In genomic region chr4:2253160-2254084, GRCh38 we compare ENCODE assay signal across 11 cellular contexts. TPM values are rescaled to one million over a fixed set of nuclear protein-coding genes. Genes with fewer than 3 reads are reported as not detected.
DNase-seq lines count a peak whose midpoint lies in the region; ATAC-seq and TF ChIP-seq lines count a peak whose summit lies in the region.
"Had no signal": no experiment of that assay in that cellular context is flagged by ENCODE, and none has a peak within 500 bp of the region (broad histone marks: within the 10 kb centered on the region; RNA-seq: fewer than 3 reads in every experiment).

No MANE protein-coding gene starts in this region.

- H3K36me3 ChIP-seq in right lobe of liver = peaks cover 0 to 29% (median 6%) of the 10 kb centered on the region in 4 donors
- no peaks in the 10 kb centered on the region for H3K36me3 ChIP-seq in testis (ENCODE audit: low read depth, missing control alignments)

- H3K4me3 Mint-ChIP-seq in central memory CD8-positive, alpha-beta T cell = peak overlapping the region; percentile 23
- H3K4me3 Mint-ChIP-seq: activated T-helper 1 cell treated with anti-CD3 and anti-CD28 coated beads, Interleukin-12 subunit alpha, Interleukin-12 subunit beta, Interleukin-2, Interleukin-4 antibody, amounts not matched to agents 30 ng/mL and 10 ng/mL and 1 ng/mL, durations not matched to agents 14 hours and 24 hours and 36 hours had no signal

- H3K27ac Mint-ChIP-seq in central memory CD8-positive, alpha-beta T cell (ENCODE audit: low read depth) = peak overlapping the region; percentile 29
- H3K27ac Mint-ChIP-seq: activated T-helper 1 cell treated with anti-CD3 and anti-CD28 coated beads, Interleukin-12 subunit alpha, Interleukin-12 subunit beta, Interleukin-2, Interleukin-4 antibody, amounts not matched to agents 30 ng/mL and 10 ng/mL and 1 ng/mL, durations not matched to agents 14 hours and 24 hours and 36 hours had no signal

- no peak overlapping the region for H3K4me3 ChIP-seq in right lobe of liver
- no peak overlapping the region for H3K4me3 ChIP-seq in testis

- peaks cover 16% of the 10 kb centered on the region for H3K4me1 Mint-ChIP-seq in central memory CD8-positive, alpha-beta T cell

- intact Hi-C loops in right lobe of liver (cut with DNase I) (no loop called here), testis (cut with DNase I; ENCODE audit: low total_unique reads) (no loop called here)

- no peaks in the 10 kb centered on the region for H3K27me3 Mint-ChIP-seq in central memory CD8-positive, alpha-beta T cell

- TF ChIP-seq POLR2A in right lobe of liver (IDR thresholded peaks at IDR 0.05) (no peak), testis (IDR thresholded peaks at IDR 0.05) (no peak)

- no peak overlapping the region for H3K27ac ChIP-seq in right lobe of liver
- H3K27ac ChIP-seq in testis = no peak overlapping the region

- peaks cover 58% of the 10 kb centered on the region for H3K36me3 Mint-ChIP-seq in central memory CD8-positive, alpha-beta T cell (ENCODE audit: insufficient read depth)

- whole genome bisulfite sequencing in right lobe of liver (ENCODE audit: insufficient coverage, low coverage, low lambda C conversion rate, missing lambda C conversion rate) = 79% methylated on average over 15 of the region's 32 CpGs
- WGBS in testis, 2 donors = 73 to 85% methylated on average over 26 to 32 of the region's 32 CpGs

- H3K9me3 ChIP-seq in right lobe of liver = no peaks in the 10 kb centered on the region
- no peaks in the 10 kb centered on the region for H3K9me3 ChIP-seq in testis

- H3K9me3 Mint-ChIP-seq in central memory CD8-positive, alpha-beta T cell = no peaks in the 10 kb centered on the region
- H3K9me3 Mint-ChIP-seq: activated T-helper 1 cell treated with anti-CD3 and anti-CD28 coated beads, Interleukin-12 subunit alpha, Interleukin-12 subunit beta, Interleukin-2, Interleukin-4 antibody, amounts not matched to agents 30 ng/mL and 10 ng/mL and 1 ng/mL, durations not matched to agents 14 hours and 24 hours and 36 hours had no signal

- no peaks in the 10 kb centered on the region for H3K27me3 ChIP-seq in right lobe of liver
- no peaks in the 10 kb centered on the region for H3K27me3 ChIP-seq in testis

- TF ChIP-seq CTCF in right lobe of liver (IDR thresholded peaks at IDR 0.05) (no peak), testis (IDR thresholded peaks at IDR 0.05) (no peak)

- peak; percentile 0 for DNase-seq in activated CD4-positive, alpha-beta T cell treated with anti-CD3 and anti-CD28 coated beads for 48 hours
- DNase-seq in activated CD4-positive, alpha-beta T cell treated with anti-CD3 and anti-CD28 coated beads, Interleukin-2, amount 50 U/mL, for 1 hour = no peak
- peak; percentile 6 to 13 for DNase-seq in central memory CD8-positive, alpha-beta T cell (ENCODE audit: low spot score in 2 of 2)
- DNase-seq in right lobe of liver = peak in 2 of 3 donors; percentile 18 to 44
- DNase-seq in testis = peak; percentile 10
- no peak for DNase-seq in DMS114 treated with DMSO at 0.1 percent for 48 hours (lab: John Stamatoyannopoulos, UW; ENCODE audit: unreplicated experiment)
- DNase-seq: cerebellar nuclear complex, DMS153 had no signal

- H3K4me1 ChIP-seq in right lobe of liver (peaks cover 0 to 16% (median 0%) of the 10 kb centered on the region in 4 donors), testis (peaks cover 40% of the 10 kb centered on the region)

- ATAC-seq in central memory CD8-positive, alpha-beta T cell (replicated peaks; ENCODE audit: extremely low read depth, poor library complexity, severe bottlenecking) = no peak
- ATAC-seq in right lobe of liver (no peak), HG02610 (IDR thresholded peaks at IDR 0.05; ENCODE audit: unreplicated experiment) (no peak), GM18867 (IDR thresholded peaks at IDR 0.05; ENCODE audit: unreplicated experiment) (no peak)

RNA-seq across cellular contexts. Expression of gene MXD4, which starts 8.5 kb away (rescaled TPM):
- 10 to 100 TPM; 17.8 to 23.0 (median 19.7) TPM for total RNA-seq in right lobe of liver
- total RNA-seq in testis = 10 to 100 TPM; 73.8 to 76.4 TPM
- polyA plus RNA-seq in testis (ENCODE audit: insufficient read depth, low read depth, low replicate concordance) = 51.6 TPM

RNA-seq across cellular contexts. Expression of gene HAUS3, which starts 11.5 kb away (rescaled TPM):
- total RNA-seq in right lobe of liver (1 to 10 TPM; 3.5 to 5.1 (median 4.6) TPM), testis (10 to 100 TPM; 40.1 to 44.0 TPM)
- 13.8 TPM for polyA plus RNA-seq in testis (ENCODE audit: insufficient read depth, low read depth, low replicate concordance)

RNA-seq across cellular contexts. Expression of gene POLN, which starts 11.5 kb away (rescaled TPM):
- total RNA-seq in right lobe of liver (1 to 10 TPM in 4 of 6 experiments, under 1 TPM in 2; 0.87 to 2.5 (median 1.4) TPM), testis (10 to 100 TPM; 22.9 to 23.7 TPM)
- 12.2 TPM for polyA plus RNA-seq in testis (ENCODE audit: insufficient read depth, low read depth, low replicate concordance)

Comparison
In these comparisons a context has a peak if more than half of its experiments do, and no peak if none do; other contexts are left out.
1. DNase-seq: peak in activated CD4-positive, alpha-beta T cell treated with anti-CD3 and anti-CD28 coated beads for 48 hours (single experiment), central memory CD8-positive, alpha-beta T cell (2 of 2), right lobe of liver (2 of 3) and testis (single experiment); none in activated CD4-positive, alpha-beta T cell treated with anti-CD3 and anti-CD28 coated beads, Interleukin-2, amount 50 U/mL, for 1 hour (single experiment) and DMS114 treated with DMSO at 0.1 percent for 48 hours (single experiment).
2. RNA of gene HAUS3, which starts 11.5 kb away (total RNA-seq): 40.1 to 44.0 TPM in testis; 3.5 to 5.1 TPM in right lobe of liver; every median in the first group is over 4 times any median in the second.
3. RNA of gene POLN, which starts 11.5 kb away (total RNA-seq): 22.9 to 23.7 TPM in testis; 0.87 to 2.5 TPM in right lobe of liver; every median in the first group is over 4 times any median in the second.